ENCODE assay signal across 9 cellular contexts in the genomic region with DNA sequence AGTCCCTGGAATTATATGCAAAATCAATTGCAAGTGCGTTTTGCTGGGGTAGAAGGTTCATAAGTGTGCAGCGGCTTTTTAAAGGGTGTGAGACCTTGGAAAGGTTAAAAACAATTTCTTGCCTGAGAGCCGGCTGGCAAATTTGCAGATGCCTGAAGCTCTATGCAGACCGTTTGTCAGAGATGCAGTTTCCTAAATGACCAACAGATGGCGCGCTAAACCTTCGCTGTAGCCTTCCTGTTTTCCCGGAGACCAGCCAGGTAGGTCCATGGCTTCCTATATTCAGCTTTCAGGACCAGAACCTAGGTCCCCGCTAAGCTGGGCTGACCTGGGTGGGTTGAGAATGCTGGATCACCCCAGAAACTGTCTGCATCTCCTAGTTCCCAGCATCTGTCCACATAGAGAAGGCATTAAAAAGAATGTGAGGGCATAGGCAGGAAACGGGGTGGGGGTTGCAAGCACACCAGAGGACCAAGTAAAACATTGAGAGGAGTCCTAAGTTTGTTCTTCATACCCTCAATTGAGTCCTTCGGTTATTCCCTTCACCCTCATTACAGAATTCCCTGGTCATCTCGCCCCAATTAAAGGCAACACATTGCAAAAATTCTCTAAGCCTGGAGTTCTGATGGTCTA. TPM values are rescaled to one million over a fixed set of nuclear protein-coding genes. Genes with fewer than 3 reads are reported as not detected.
DNase-seq lines count a peak whose midpoint lies in the region; ATAC-seq and TF ChIP-seq lines count a peak whose summit lies in the region.
"Had no signal": no experiment of that assay in that cellular context is flagged by ENCODE, and none has a peak within 500 bp of the region (broad histone marks: within the 10 kb centered on the region; RNA-seq: fewer than 3 reads in every experiment).

No MANE protein-coding gene starts in this region.

- no peak overlapping the region for H2AFZ ChIP-seq in SK-N-SH (ENCODE audit: low read depth)

- H3K36me3 ChIP-seq in SK-N-SH (replicated peaks in 1 of 2; ENCODE audit: control insufficient read depth in 1 of 2, insufficient read depth in 2 of 2, low read length in 1 of 2): no peaks in the 10 kb centered on the region

- no peaks in the 10 kb centered on the region for H3K9me3 ChIP-seq in SK-N-SH

- ATAC-seq in GM21723 (IDR thresholded peaks at IDR 0.05; ENCODE audit: unreplicated experiment): no peak

- POLR2A ChIA-PET in SK-N-SH (lab: Yijun Ruan, JAX): interaction anchor here (0.8 to 1.3 kb wide), 3 partner anchors 83 to 467 kb away, joined by 3 to 5 read pairs (median 3); no protein-coding TSS in a partner anchor

- no peaks in the 10 kb centered on the region for H3F3A ChIP-seq in SK-N-SH (replicated peaks; ENCODE audit: insufficient read depth)

- no peak overlapping the region for H3K4me2 ChIP-seq in SK-N-SH

- H3K27me3 ChIP-seq in SK-N-SH (ENCODE audit: insufficient read depth): peaks cover 10% of the 10 kb centered on the region; the same call in 1 of the 2 replicates

- TF ChIP-seq RAD21 in SK-N-SH (IDR thresholded peaks at IDR 0.05; ENCODE audit: low read length): peak; percentile 96

- 8% methylated on average over 12 of the region's 12 CpGs for WGBS in SK-N-SH (ENCODE audit: low lambda C conversion rate)

- DNase-seq in activated gamma-delta T cell treated with Interleukin-2 at 50 U/mL for 16 hours (peak; percentile 11), activated gamma-delta T cell (lab: John Stamatoyannopoulos, UW) (no peak), NCI-H1092 (lab: John Stamatoyannopoulos, UW) (peak; percentile 72), SK-N-SH (peak; percentile 76), brain pericyte (ENCODE audit: low read depth, low spot score) (peak; percentile 29), iPS-NIHi11 (ENCODE audit: low spot score) (peak; percentile 93)
- DNase-seq in stimulated activated CD4-positive, alpha-beta T cell treated with anti-CD3 and anti-CD28 coated beads, Interleukin-12 subunit alpha, Interleukin-12 subunit beta, amount 100 ng/mL, for 4 hours: peak; percentile 37

- H3K79me2 ChIP-seq in SK-N-SH (ENCODE audit: insufficient read depth): no peaks in the 10 kb centered on the region

- H3K9ac ChIP-seq in SK-N-SH: no peak overlapping the region

- peak overlapping the region in 1 of 2 experiments; percentile 7; a peak in 1 of 4 replicates for H3K4me3 ChIP-seq in SK-N-SH (ENCODE audit: low read depth in 2 of 2, low read length in 1 of 2)

- peak overlapping the region in 1 of 2 experiments; percentile 65; a peak in 2 of 4 replicates for H3K27ac ChIP-seq in SK-N-SH (ENCODE audit: low read depth in 2 of 2, low read length in 1 of 2)
- H3K27ac ChIP-seq: epithelial cell of prostate had no signal

- no peaks in the 10 kb centered on the region for H3K9me2 ChIP-seq in SK-N-SH

- peak; percentile 92 for TF ChIP-seq CTCF in SK-N-SH (IDR thresholded peaks at IDR 0.05)

- no peaks in the 10 kb centered on the region for H4K20me1 ChIP-seq in SK-N-SH (ENCODE audit: insufficient read depth)

- H3K4me1 ChIP-seq in SK-N-SH (ENCODE audit: control insufficient read depth in 1 of 2, insufficient read depth in 2 of 2, low read depth in 1 of 2, low read length in 1 of 2): peaks cover 0 to 53% of the 10 kb centered on the region in 2 experiments; a peak in 2 of 4 replicates

- CTCF ChIA-PET in SK-N-SH (lab: Yijun Ruan, JAX): interaction anchor here (0.6 to 12.2 kb wide), 83 partner anchors 9 to 490 kb away, joined by 3 to 220 read pairs (median 4); no protein-coding TSS in a partner anchor

- no peak for TF ChIP-seq EP300 in SK-N-SH (IDR thresholded peaks at IDR 0.05; ENCODE audit: borderline replicate concordance in 1 of 2, low read depth in 1 of 2, low read length in 1 of 2)

TF ChIP-seq in SK-N-SH, 30 proteins besides CTCF, POLR2A, EP300 and RAD21:
- TF ChIP-seq SMC3 (IDR thresholded peaks at IDR 0.05; ENCODE audit: low read depth, low read length) (peak; percentile 96), MEF2A (IDR thresholded peaks at IDR 0.05; ENCODE audit: borderline replicate concordance, low read depth) (no peak), ELF1 (IDR thresholded peaks at IDR 0.05) (no peak)

RNA-seq across cellular contexts. Expression of gene NOS1, which starts 5.7 kb away (rescaled TPM):
- 0.02 TPM in 2 replicates for polyA plus RNA-seq in SK-N-SH (2012; rRNA removed)
- 0.01 and 0.03 TPM in 2 replicates for polyA plus RNA-seq in SK-N-SH (2012; cell fraction: cytosol; rRNA removed)
- 0.02 and 0.04 TPM in 2 replicates for polyA plus RNA-seq in SK-N-SH (2012; cell fraction: nucleus; rRNA removed)
